ENCODE assay signal across 19 cellular contexts in genomic region chr10:1102392-1102791, GRCh38. TPM values are rescaled to one million over a fixed set of nuclear protein-coding genes. Genes with fewer than 3 reads are reported as not detected.
DNase-seq lines count a peak whose midpoint lies in the region; ATAC-seq and TF ChIP-seq lines count a peak whose summit lies in the region.
"Had no signal": no experiment of that assay in that cellular context is flagged by ENCODE, and none has a peak within 500 bp of the region (broad histone marks: within the 10 kb centered on the region; RNA-seq: fewer than 3 reads in every experiment).

No MANE protein-coding gene starts in this region.

- TF ChIP-seq POLR2A in IMR-90 (IDR thresholded peaks at IDR 0.05; ENCODE audit: low read depth, low read length): no peak

- peaks cover 14 to 35% of the 10 kb centered on the region in 2 experiments for H3K79me1 ChIP-seq in IMR-90 (ENCODE audit: low read depth in 1 of 2, low read length in 2 of 2)

- H3K27ac ChIP-seq in IMR-90 (ENCODE audit: insufficient read depth, low read length): no peak overlapping the region
- H3K27ac ChIP-seq: ascending aorta, hepatocyte, spleen had no signal

- H3K23ac ChIP-seq in IMR-90 (ENCODE audit: low read depth, low read length): no peak overlapping the region

- no peak for TF ChIP-seq RAD21 in IMR-90 (IDR thresholded peaks at IDR 0.05; ENCODE audit: low read length)

- H3K36me3 ChIP-seq in IMR-90 (ENCODE audit: control insufficient read depth, insufficient read depth, low read length) (peaks cover 34% of the 10 kb centered on the region), HAP-1 (replicated peaks) (peaks cover 13% of the 10 kb centered on the region)

- H4K91ac ChIP-seq in IMR-90 (ENCODE audit: insufficient read depth, low read depth, low read length): no peak overlapping the region

- no peak for TF ChIP-seq CTCF in IMR-90 (conservative IDR thresholded peaks at IDR 0.05; ENCODE audit: low read depth, low read length)
- TF ChIP-seq CTCF in nephron progenitor cell (IDR thresholded peaks at IDR 0.05): no peak

- CTCF ChIA-PET in IMR-90 (lab: Yijun Ruan, JAX): interaction anchor here (0.6 kb wide), 1 partner anchor 1693 kb away, joined by 3 read pairs; no protein-coding TSS in a partner anchor

- H3K4ac ChIP-seq in IMR-90 (ENCODE audit: low read depth, low read length): no peak overlapping the region

- H2AFZ ChIP-seq in IMR-90 (replicated peaks; ENCODE audit: low read length, poor library complexity): no peak overlapping the region
- H2AFZ ChIP-seq: hepatocyte had no signal

- H3K4me3 Mint-ChIP-seq in nephron progenitor cell: no peak overlapping the region

- peaks cover 14% of the 10 kb centered on the region; the same call in 1 of the 2 replicates for H4K20me1 ChIP-seq in IMR-90 (ENCODE audit: insufficient read depth, low read length)

- no peak overlapping the region for H3K56ac ChIP-seq in IMR-90 (ENCODE audit: extremely low read depth, insufficient read depth, low read length)

- H3K36me3 Mint-ChIP-seq in nephron progenitor cell (ENCODE audit: low read depth): peaks cover 70% of the 10 kb centered on the region

- no peak overlapping the region for H2BK20ac ChIP-seq in IMR-90 (ENCODE audit: low read depth, low read length)

- no peak overlapping the region for H3K27ac Mint-ChIP-seq in nephron progenitor cell

- peak; percentile 45 for ATAC-seq in IMR-90 (ENCODE audit: low read depth)
- ATAC-seq in GM21360 (IDR thresholded peaks at IDR 0.05; ENCODE audit: unreplicated experiment): no peak
- ATAC-seq: esophagus mucosa, mucosa of descending colon had no signal

- intact Hi-C loops in IMR-90 (cut with micrococcal nuclease): no loop called here

- H2AK5ac ChIP-seq in IMR-90 (ENCODE audit: low read depth, low read length): no peak overlapping the region

- in situ Hi-C loops in IMR-90 (cut with MboI; ENCODE audit: low sequenced_read_pairs) (no loop called here), HAP-1 (cut with MboI; ENCODE audit: low sequenced_read_pairs) (no loop called here)

- no peak overlapping the region for H3K9ac ChIP-seq in IMR-90 (ENCODE audit: low read depth, low read length)

- H3K9me3 Mint-ChIP-seq in nephron progenitor cell: no peaks in the 10 kb centered on the region

- no peak overlapping the region for H3K4me2 ChIP-seq in IMR-90 (ENCODE audit: low read depth, low read length)
- H3K4me2 ChIP-seq: hepatocyte had no signal

- no peak overlapping the region for H2BK120ac ChIP-seq in IMR-90 (ENCODE audit: low read depth, low read length)

- WGBS in IMR-90 (ENCODE audit: extremely low coverage in 2 of 2, insufficient read length in 1 of 2), 2 experiments: 100% methylated on average over 1 of the region's 7 CpGs; no CpG with 5 or more reads in 1 of the 2 experiments

- no peak overlapping the region for H2BK5ac ChIP-seq in IMR-90 (ENCODE audit: low read depth, low read length, poor library complexity, severe bottlenecking)

- H3K4me1 ChIP-seq in IMR-90 (ENCODE audit: control insufficient read depth, insufficient read depth, low read length) (peaks cover 2% of the 10 kb centered on the region), HAP-1 (no peaks in the 10 kb centered on the region)
- H3K4me1 ChIP-seq: ascending aorta, BE2C, spleen had no signal

- dilution Hi-C loops in IMR-90 (cut with HindIII; ENCODE audit: low sequenced_read_pairs, unreplicated experiment): no loop called here

- H2BK15ac ChIP-seq in IMR-90 (ENCODE audit: low read depth, low read length): no peak overlapping the region

- H4K8ac ChIP-seq in IMR-90 (ENCODE audit: low read depth in 2 of 2, low read length in 2 of 2): no peak overlapping the region

- H3K14ac ChIP-seq in IMR-90 (replicated peaks; ENCODE audit: low read depth, low read length): no peak overlapping the region

- H3K18ac ChIP-seq in IMR-90 (ENCODE audit: low read depth, low read length): no peak overlapping the region

- H3K27me3 ChIP-seq in IMR-90 (ENCODE audit: control insufficient read depth, insufficient read depth, low read length) (no peaks in the 10 kb centered on the region), HAP-1 (ENCODE audit: low read depth) (no peaks in the 10 kb centered on the region)
- H3K27me3 ChIP-seq: ascending aorta, BE2C, hepatocyte, spleen had no signal

- peak; percentile 24 for DNase-seq in IMR-90
- peak; percentile 40 for DNase-seq in activated T-cell treated with anti-CD3 and anti-CD28 coated beads for 48 hours (ENCODE audit: low read depth)
- peak; percentile 29 for DNase-seq in iris pigment epithelial cell (ENCODE audit: low read depth)
- DNase-seq in stimulated activated CD4-positive, alpha-beta T cell treated with anti-CD3 and anti-CD28 coated beads, TNF-alpha, amount 100 ng/mL, for 24 hours (ENCODE audit: low read depth in 3 of 3): peak; percentile 10 to 60 (median 18)
- no peak for DNase-seq in HAP-1 (ENCODE audit: low spot score in 2 of 2)
- DNase-seq in superior temporal gyrus (ENCODE audit: extremely low spot score): no peak
- DNase-seq in nephron progenitor cell: no peak
- DNase-seq: BE2C, DMS153, mucosa of descending colon, NCI-H146, SIG-M5, spleen, substantia nigra, T-helper 9 cell had no signal

- no peak overlapping the region for H2AK9ac ChIP-seq in IMR-90 (replicated peaks; ENCODE audit: low read depth, low read length, poor library complexity)

- no peaks in the 10 kb centered on the region for H3K27me3 Mint-ChIP-seq in nephron progenitor cell (ENCODE audit: low read depth, poor library complexity)

- H3K4me3 ChIP-seq in IMR-90 (ENCODE audit: insufficient read depth, low read depth, low read length) (no peak overlapping the region), HAP-1 (no peak overlapping the region)
- H3K4me3 ChIP-seq: ascending aorta, hepatocyte, mucosa of descending colon, spleen had no signal

- POLR2A ChIA-PET in IMR-90 (lab: Charles Lee; ENCODE audit: unreplicated experiment): no interaction called here

- no peak overlapping the region for H4K5ac ChIP-seq in IMR-90 (ENCODE audit: low read depth, low read length)

- BruUV-seq in IMR-90 (replicated peaks; lab: Mats Ljungman, UMichigan): no TSS peak

- H3K4me1 Mint-ChIP-seq in nephron progenitor cell: peaks cover 37% of the 10 kb centered on the region

- H3K9me3 ChIP-seq in IMR-90 (ENCODE audit: control insufficient read depth, insufficient read depth, low read length): no peaks in the 10 kb centered on the region
- no peaks in the 10 kb centered on the region for H3K9me3 ChIP-seq in HAP-1
- H3K9me3 ChIP-seq: ascending aorta, BE2C, mucosa of descending colon, spleen had no signal

- H3K9me1 ChIP-seq in IMR-90 (ENCODE audit: insufficient read depth, low read length): peaks cover 13% of the 10 kb centered on the region

TF ChIP-seq in IMR-90, 13 proteins besides CTCF, POLR2A, EP300 and RAD21:
- TF ChIP-seq RFX5 (IDR thresholded peaks at IDR 0.05; ENCODE audit: low read depth, low read length) (no peak), MAFK (IDR thresholded peaks at IDR 0.05; ENCODE audit: low read depth, low read length) (no peak), CHD1 (IDR thresholded peaks at IDR 0.05; ENCODE audit: low read depth, low read length) (no peak), BHLHE40 (IDR thresholded peaks at IDR 0.05; ENCODE audit: low read depth, low read length) (no peak), MXI1 (IDR thresholded peaks at IDR 0.05; ENCODE audit: borderline replicate concordance, low read depth, low read length) (no peak), NFE2L2 (IDR thresholded peaks at IDR 0.05; ENCODE audit: low read depth, low read length) (no peak), MAZ (IDR thresholded peaks at IDR 0.05; ENCODE audit: borderline replicate concordance, low read depth, low read length) (no peak), SMC3 (IDR thresholded peaks at IDR 0.05; ENCODE audit: low read depth, low read length) (no peak), RCOR1 (IDR thresholded peaks at IDR 0.05; ENCODE audit: insufficient replicate concordance, low read length) (no peak), USF2 (IDR thresholded peaks at IDR 0.05; ENCODE audit: low read depth, low read length) (no peak), ELK1 (IDR thresholded peaks at IDR 0.05; ENCODE audit: borderline replicate concordance, low read depth, low read length) (no peak), FOS (IDR thresholded peaks at IDR 0.05; ENCODE audit: low read depth, low read length) (no peak), CEBPB (IDR thresholded peaks at IDR 0.05; ENCODE audit: low read depth, low read length) (no peak)

RNA-seq across cellular contexts. Expression of gene WDR37, which starts 46.2 kb away (rescaled TPM):
- 12.7 and 16.4 TPM in 2 replicates for total RNA-seq in IMR-90 (2012; rRNA removed)
- 14.0 and 14.5 TPM in 2 replicates for polyA plus RNA-seq in IMR-90 (2012; rRNA removed)
- 9.0 and 12.3 TPM in 2 replicates for polyA plus RNA-seq in IMR-90 (2012; cell fraction: cytosol; rRNA removed)
- polyA plus RNA-seq in IMR-90 (2012; cell fraction: nucleus; rRNA removed; ENCODE audit: low replicate concordance): 26.3 and 32.3 TPM in 2 replicates

RNA-seq across cellular contexts. Expression of gene IDI1, which starts 53.5 kb away (rescaled TPM):
- total RNA-seq in IMR-90 (2012; rRNA removed): 27.4 and 45.8 TPM in 2 replicates
- 23.9 and 27.3 TPM in 2 replicates for polyA plus RNA-seq in IMR-90 (2012; rRNA removed)
- 4.1 and 6.3 TPM in 2 replicates for polyA plus RNA-seq in IMR-90 (2012; cell fraction: cytosol; rRNA removed)
- polyA plus RNA-seq in IMR-90 (2012; cell fraction: nucleus; rRNA removed; ENCODE audit: low replicate concordance): 13.7 and 128 TPM in 2 replicates

Comparison
In these comparisons a context has a peak if more than half of its experiments do, and no peak if none do; other contexts are left out.
1. DNase-seq: peak in IMR-90 (single experiment), activated T-cell treated with anti-CD3 and anti-CD28 coated beads for 48 hours (single experiment), iris pigment epithelial cell (single experiment) and stimulated activated CD4-positive, alpha-beta T cell treated with anti-CD3 and anti-CD28 coated beads, TNF-alpha, amount 100 ng/mL, for 24 hours (3 of 3); none in HAP-1 (0 of 2), superior temporal gyrus (single experiment) and nephron progenitor cell (single experiment).